In genomic region chr16:566475-567361, GRCh38 we compare ENCODE assay signal across 8 cellular contexts. TPM values are rescaled to one million over a fixed set of nuclear protein-coding genes. Genes with fewer than 3 reads are reported as not detected.
DNase-seq lines count a peak whose midpoint lies in the region; ATAC-seq and TF ChIP-seq lines count a peak whose summit lies in the region.

Gene NHLRC4, plus strand, starts transcription at chr16:567005. Its CDS starts 1,043 bp downstream, at chr16:568048.

- DNase-seq in ELR (ENCODE audit: low read depth) (peak; percentile 60), right cardiac atrium (peak; percentile 80 to 92 (median 91)), NCI-H1092 (lab: John Stamatoyannopoulos, UW) (no peak), NCI-H1105 (lab: John Stamatoyannopoulos, UW) (no peak)
- peak in 1 of 2 donors; percentile 63 for DNase-seq in activated naive CD4-positive, alpha-beta T cell treated with anti-CD3 and anti-CD28 coated beads, Interleukin-2, amount 50 U/mL, for 72 hours (ENCODE audit: low spot score in 2 of 2)
- DNase-seq in stimulated activated CD4-positive, alpha-beta T cell treated with anti-CD3 and anti-CD28 coated beads, Interleukin-12 subunit alpha, Interleukin-12 subunit beta, amount 100 ng/mL, for 4 hours = peak; percentile 33

- H3K9me3 Mint-ChIP-seq in activated naive CD4-positive, alpha-beta T cell treated with anti-CD3 and anti-CD28 coated beads, Interleukin-2, amount 50 U/mL, for 72 hours = no peaks in the 10 kb centered on the region

- intact Hi-C loops in right cardiac atrium (cut with DNase I) = no loop called here

- WGBS in right cardiac atrium = 27% methylated on average over 26 of the region's 26 CpGs

- H3K27ac Mint-ChIP-seq in activated naive CD4-positive, alpha-beta T cell treated with anti-CD3 and anti-CD28 coated beads, Interleukin-2, amount 50 U/mL, for 72 hours = peak within 1 kb of the TSS; percentile 55 to 71

- no peak within 1 kb of the TSS for H3K27ac ChIP-seq in right cardiac atrium (ENCODE audit: low read length)

- ATAC-seq in HG02759 (IDR thresholded peaks at IDR 0.05; ENCODE audit: unreplicated experiment) (peak; percentile 39), right cardiac atrium (peak; percentile 62 to 63)
- ATAC-seq in activated naive CD4-positive, alpha-beta T cell treated with anti-CD3 and anti-CD28 coated beads, Interleukin-2, amount 50 U/mL, for 72 hours = peak; percentile 57 to 62

- H3K36me3 Mint-ChIP-seq in activated naive CD4-positive, alpha-beta T cell treated with anti-CD3 and anti-CD28 coated beads, Interleukin-2, amount 50 U/mL, for 72 hours = no peaks in the 10 kb centered on the region

- H3K9me3 ChIP-seq in right cardiac atrium (ENCODE audit: control insufficient read depth, low read length) = no peaks in the 10 kb centered on the region

- H3K4me1 ChIP-seq in right cardiac atrium (ENCODE audit: control insufficient read depth, insufficient read depth, low read length) = no peaks in the 10 kb centered on the region

- no peaks in the 10 kb centered on the region for H3K27me3 ChIP-seq in right cardiac atrium (ENCODE audit: control insufficient read depth, insufficient read depth)

- H3K4me3 ChIP-seq in right cardiac atrium (ENCODE audit: low read length) = peak within 1 kb of the TSS; percentile 14

TF ChIP-seq in PFSK-1, 5 proteins besides CTCF, POLR2A, EP300 and RAD21:
- TF ChIP-seq TAF1 (IDR thresholded peaks at IDR 0.05; ENCODE audit: borderline replicate concordance, insufficient read depth, low read length) = no peak
- peak; percentile 22 for TF ChIP-seq FOXP2 (optimal IDR thresholded peaks at IDR 0.05; ENCODE audit: borderline replicate concordance, extremely low read depth, extremely low read length, insufficient read depth)

RNA-seq across cellular contexts. Expression of gene NHLRC4, which starts in this region (rescaled TPM):
- 0.51 TPM for polyA plus RNA-seq in PFSK-1 (2012; ENCODE audit: insufficient read length, low read depth)
- total RNA-seq in activated naive CD4-positive, alpha-beta T cell treated with anti-CD3 and anti-CD28 coated beads, Interleukin-2, amount 50 U/mL, for 72 hours = 1 to 10 TPM in 1 of 2 donors, under 1 TPM in 1; 0.59 to 1.8 TPM
- under 1 TPM; 0.22 to 0.62 (median 0.54) TPM for total RNA-seq in right cardiac atrium
- polyA plus RNA-seq in right cardiac atrium = 0.84 TPM

Comparison
In these comparisons a context has a peak if more than half of its experiments do, and no peak if none do; other contexts are left out.
1. Peak in DNase-seq, ATAC-seq and H3K4me3 ChIP-seq in right cardiac atrium; RNA of the gene not detected or under 1 TPM.
2. DNase-seq: peak in ELR (single experiment) and stimulated activated CD4-positive, alpha-beta T cell treated with anti-CD3 and anti-CD28 coated beads, Interleukin-12 subunit alpha, Interleukin-12 subunit beta, amount 100 ng/mL, for 4 hours (single experiment); none in NCI-H1092 (single experiment) and NCI-H1105 (single experiment).
3. Peak in every context shown above with its lines, with median percentiles within 50 percentile points of each other: ATAC-seq.